In the genomic region with DNA sequence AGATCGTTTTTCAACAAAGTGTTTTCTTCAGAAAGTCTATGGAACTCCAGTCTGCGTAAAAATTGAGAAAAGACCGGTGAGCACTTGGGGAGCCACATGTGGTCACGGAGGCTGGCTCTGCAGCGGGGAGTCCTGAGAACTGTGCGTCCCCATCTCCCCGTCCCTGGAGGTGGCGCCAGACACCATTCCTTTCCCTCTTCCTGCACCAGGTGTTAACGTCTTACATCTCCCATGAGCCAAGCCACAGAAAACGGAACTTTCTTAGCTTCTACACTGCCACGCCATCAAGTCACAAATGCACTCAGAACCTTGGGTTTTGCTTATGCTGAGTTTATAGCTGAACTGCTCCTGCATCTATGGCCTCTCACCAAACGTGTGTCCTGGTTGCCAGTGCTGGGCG, we compare ENCODE assay signal across 7 cellular contexts.
DNase-seq lines count a peak whose midpoint lies in the region; ATAC-seq and TF ChIP-seq lines count a peak whose summit lies in the region.

No MANE protein-coding gene starts in this region.

- intact Hi-C loops in HCT116 (cut with micrococcal nuclease): no loop called here
- intact Hi-C loops in thyroid gland (cut with DNase I): no loop called here

- DNase-seq in HCT116 (ENCODE audit: low read depth, low spot score): peak; percentile 8
- peak; percentile 21 for DNase-seq in NCI-H510A (lab: John Stamatoyannopoulos, UW)
- DNase-seq in activated naive CD4-positive, alpha-beta T cell treated with anti-CD3 and anti-CD28 coated beads, Interleukin-2, amount 50 U/mL, for 16 hours: peak; percentile 54
- no peak for DNase-seq in caudate nucleus (lab: John Stamatoyannopoulos, UW)
- DNase-seq in thyroid gland: no peak

- H3K4me2 ChIP-seq in HCT116 (ENCODE audit: low read length): no peak overlapping the region

- no peak overlapping the region for H3K9ac ChIP-seq in HCT116 (ENCODE audit: low read length)
- no peak overlapping the region for H3K9ac ChIP-seq in liver (ENCODE audit: low read depth in 1 of 2, low read length in 2 of 2)

- H3K9me3 ChIP-seq in HCT116 (ENCODE audit: control insufficient read depth in 1 of 2, insufficient read depth in 1 of 2, low read depth in 1 of 2, low read length in 2 of 2) (no peaks in the 10 kb centered on the region), liver (ENCODE audit: control insufficient read depth in 4 of 4, low read length in 3 of 4) (no peaks in the 10 kb centered on the region), thyroid gland (no peaks in the 10 kb centered on the region)

- CTCF ChIA-PET in HCT116 (lab: Charles Lee): no interaction called here

- H3K4me3 ChIP-seq in HCT116 (replicated peaks in 1 of 2; ENCODE audit: low read depth in 1 of 2, low read length in 2 of 2): no peak overlapping the region
- H3K4me3 ChIP-seq in liver (ENCODE audit: low read depth in 1 of 3, low read length in 3 of 3): no peak overlapping the region
- no peak overlapping the region for H3K4me3 ChIP-seq in thyroid gland (replicated peaks in 1 of 3)

- ATAC-seq in HCT116: peak; percentile 92

- TF ChIP-seq POLR2A in HCT116 (IDR thresholded peaks at IDR 0.05; ENCODE audit: borderline replicate concordance, extremely low read depth, insufficient read depth, insufficient read length) (no peak), thyroid gland (IDR thresholded peaks at IDR 0.05) (no peak)

- POLR2A ChIA-PET in HCT116 (lab: Charles Lee): no interaction called here

- WGBS in liver: 80% methylated on average over 13 of the region's 13 CpGs
- WGBS in thyroid gland, 2 donors: 85 to 89% methylated on average over 13 of the region's 13 CpGs

- H3K27me3 ChIP-seq in HCT116 (ENCODE audit: insufficient read depth, low read length) (no peaks in the 10 kb centered on the region), liver (ENCODE audit: control insufficient read depth in 4 of 4, insufficient read depth in 4 of 4, low read length in 3 of 4) (no peaks in the 10 kb centered on the region), thyroid gland (no peaks in the 10 kb centered on the region)

- RAD21 ChIA-PET in HCT116 (lab: Charles Lee; ENCODE audit: low non-redundant PET in 1 of 2, low total read pairs in 2 of 2, uncharacterized antibody in 2 of 2, unreplicated experiment in 2 of 2): interaction anchor here in 1 of 2 experiments (0.6 kb wide), 1 partner anchor 94 kb away, joined by 3 read pairs; no protein-coding TSS in a partner anchor

- H3K27ac ChIP-seq in HCT116 (ENCODE audit: low read depth, low read length) (no peak overlapping the region), liver (ENCODE audit: low read depth in 1 of 2, low read length in 2 of 2) (no peak overlapping the region), caudate nucleus (ENCODE audit: low read depth, low read length) (no peak overlapping the region), thyroid gland (no peak overlapping the region)

- no peak overlapping the region for H2AFZ ChIP-seq in HCT116 (ENCODE audit: low read depth, low read length, poor library complexity, severe bottlenecking)

- peak; percentile 74 for TF ChIP-seq RAD21 in HCT116 (IDR thresholded peaks at IDR 0.05; ENCODE audit: low read depth)
- peak; percentile 81 to 86 for TF ChIP-seq RAD21 in liver (IDR thresholded peaks at IDR 0.05)

- H4K20me1 ChIP-seq in HCT116 (ENCODE audit: insufficient read depth): no peaks in the 10 kb centered on the region

- TF ChIP-seq CTCF in GM12872 (IDR thresholded peaks at IDR 0.05; ENCODE audit: insufficient read depth, low read depth, low read length) (peak; percentile 78), HCT116 (IDR thresholded peaks at IDR 0.05 in 2 of 3, conservative IDR thresholded peaks at IDR 0.05 in 1 of 3; ENCODE audit: borderline replicate concordance in 1 of 3, insufficient read depth in 1 of 3, low read depth in 2 of 3, low read length in 2 of 3) (peak; percentile 38 to 72 (median 69); a peak in 5 of 6 replicates), liver (IDR thresholded peaks at IDR 0.05; ENCODE audit: low read depth, low read length, missing input control) (peak; percentile 53), thyroid gland (IDR thresholded peaks at IDR 0.05) (peak in 1 of 6 experiments; percentile 25)

- no peaks in the 10 kb centered on the region for H3K79me2 ChIP-seq in HCT116 (ENCODE audit: insufficient read depth, low read length)

- H3K4me1 ChIP-seq in HCT116 (ENCODE audit: control insufficient read depth in 1 of 2, insufficient read depth in 2 of 2, low read length in 2 of 2): no peaks in the 10 kb centered on the region
- no peaks in the 10 kb centered on the region for H3K4me1 ChIP-seq in liver (ENCODE audit: control insufficient read depth in 4 of 4, insufficient read depth in 4 of 4, low read length in 3 of 4)
- H3K4me1 ChIP-seq in thyroid gland: no peaks in the 10 kb centered on the region

- H3K36me3 ChIP-seq in HCT116 (ENCODE audit: control insufficient read depth in 1 of 2, insufficient read depth in 2 of 2, low read length in 2 of 2): no peaks in the 10 kb centered on the region
- H3K36me3 ChIP-seq in liver (ENCODE audit: control insufficient read depth in 4 of 4, insufficient read depth in 3 of 4, low read depth in 1 of 4, low read length in 3 of 4): peaks cover 1 to 37% (median 19%) of the 10 kb centered on the region in 4 donors
- peaks cover 0 to 11% of the 10 kb centered on the region in 2 donors for H3K36me3 ChIP-seq in thyroid gland

- BruUV-seq in HCT116 (replicated peaks; lab: Mats Ljungman, UMichigan): no TSS peak

- no peaks in the 10 kb centered on the region for H3K9me2 ChIP-seq in HCT116 (ENCODE audit: insufficient read depth)

TF ChIP-seq in HCT116, 20 proteins besides CTCF, POLR2A, EP300 and RAD21 (continues in another document):
- no peak for TF ChIP-seq ELF1 (IDR thresholded peaks at IDR 0.05; ENCODE audit: borderline replicate concordance, low read depth)
- no peak for TF ChIP-seq YY1 (IDR thresholded peaks at IDR 0.05; ENCODE audit: extremely low read depth, insufficient replicate concordance, low read depth, low read length)
- TF ChIP-seq SRF (IDR thresholded peaks at IDR 0.05; ENCODE audit: low read depth): no peak
- no peak for TF ChIP-seq EZH2phosphoT487 (IDR thresholded peaks at IDR 0.05; ENCODE audit: borderline replicate concordance)
- no peak for TF ChIP-seq ZNF274 (IDR thresholded peaks at IDR 0.05; ENCODE audit: low read depth, low read length)
- TF ChIP-seq TCF7L2 (IDR thresholded peaks at IDR 0.05; ENCODE audit: borderline replicate concordance, extremely low read depth, insufficient read depth, insufficient read length): no peak
- no peak for TF ChIP-seq JUND (IDR thresholded peaks at IDR 0.05)
- no peak for TF ChIP-seq FOSL1 (IDR thresholded peaks at IDR 0.05; ENCODE audit: low read depth)
- no peak for TF ChIP-seq EGR1 (IDR thresholded peaks at IDR 0.05; ENCODE audit: low read depth)
- TF ChIP-seq CEBPB (IDR thresholded peaks at IDR 0.05; ENCODE audit: low read depth): no peak
- TF ChIP-seq, protein P1, sequence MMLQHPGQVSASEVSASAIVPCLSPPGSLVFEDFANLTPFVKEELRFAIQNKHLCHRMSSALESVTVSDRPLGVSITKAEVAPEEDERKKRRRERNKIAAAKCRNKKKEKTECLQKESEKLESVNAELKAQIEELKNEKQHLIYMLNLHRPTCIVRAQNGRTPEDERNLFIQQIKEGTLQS (IDR thresholded peaks at IDR 0.05): no peak
- no peak for TF ChIP-seq CBX3 (IDR thresholded peaks at IDR 0.05; ENCODE audit: low read depth)

TF ChIP-seq in liver, 16 proteins besides CTCF, POLR2A, EP300 and RAD21:
- no peak for TF ChIP-seq HNF4G (IDR thresholded peaks at IDR 0.05)
- no peak for TF ChIP-seq RXRA (IDR thresholded peaks at IDR 0.05)
- no peak for TF ChIP-seq HNF4A (conservative IDR thresholded peaks at IDR 0.05)
- TF ChIP-seq TAF1 (conservative IDR thresholded peaks at IDR 0.05): no peak
- TF ChIP-seq, protein P2, sequence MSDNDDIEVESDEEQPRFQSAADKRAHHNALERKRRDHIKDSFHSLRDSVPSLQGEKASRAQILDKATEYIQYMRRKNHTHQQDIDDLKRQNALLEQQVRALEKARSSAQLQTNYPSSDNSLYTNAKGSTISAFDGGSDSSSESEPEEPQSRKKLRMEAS (IDR thresholded peaks at IDR 0.05): no peak

Comparison
In these comparisons a context has a peak if more than half of its experiments do, and no peak if none do; other contexts are left out.
1. DNase-seq: peak in HCT116 (single experiment), NCI-H510A (single experiment) and activated naive CD4-positive, alpha-beta T cell treated with anti-CD3 and anti-CD28 coated beads, Interleukin-2, amount 50 U/mL, for 16 hours (single experiment); none in caudate nucleus (0 of 61) and thyroid gland (0 of 2).